ENCODE assay signal across 11 cellular contexts in the genomic region with DNA sequence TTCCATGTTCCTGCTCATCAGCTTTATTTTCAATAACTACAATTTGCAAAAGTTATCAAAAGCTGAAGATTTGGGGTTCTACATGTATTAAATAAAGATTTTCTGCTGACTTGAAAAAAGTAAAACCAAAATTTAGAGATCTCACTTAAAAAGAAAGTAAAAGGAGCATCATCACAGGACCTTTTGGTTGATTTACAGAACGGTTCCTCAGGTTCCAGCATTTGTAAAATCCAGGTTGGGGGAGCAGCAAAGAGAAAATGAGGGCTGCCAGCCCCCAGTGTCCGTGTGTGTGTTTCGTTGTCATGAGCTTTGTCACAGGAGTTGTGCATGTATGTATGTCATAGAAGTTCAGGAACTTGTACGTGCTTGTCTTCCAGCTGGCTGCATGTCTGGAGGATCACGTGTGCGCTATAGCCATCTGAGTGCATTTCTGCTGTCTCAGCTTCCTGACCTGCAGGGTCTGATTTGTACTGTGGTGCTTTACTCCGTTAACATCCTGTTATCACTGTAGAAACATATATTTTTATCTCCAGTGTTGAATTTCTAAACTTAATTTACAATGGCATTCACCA. TPM values are rescaled to one million over a fixed set of nuclear protein-coding genes. Genes with fewer than 3 reads are reported as not detected.
DNase-seq lines count a peak whose midpoint lies in the region; ATAC-seq, FAIRE-seq and TF ChIP-seq lines count a peak whose summit lies in the region.
"Had no signal": no experiment of that assay in that cellular context is flagged by ENCODE, and none has a peak within 500 bp of the region (broad histone marks: within the 10 kb centered on the region; RNA-seq: fewer than 3 reads in every experiment).

No MANE protein-coding gene starts in this region.

- no peaks in the 10 kb centered on the region for H3K36me3 Mint-ChIP-seq in activated T-helper 17 cell treated with anti-CD3 and anti-CD28 coated beads, Interleukin-2, amount 50 U/mL, for 72 hours (ENCODE audit: low read depth)

- H3K27me3 Mint-ChIP-seq in activated T-helper 17 cell treated with anti-CD3 and anti-CD28 coated beads, Interleukin-2, amount 50 U/mL, for 72 hours, result peaks cover 11% of the 10 kb centered on the region

- peak overlapping the region; percentile 36 for H3K27ac Mint-ChIP-seq in activated T-helper 17 cell treated with anti-CD3 and anti-CD28 coated beads, Interleukin-2, amount 50 U/mL, for 72 hours

- in situ Hi-C loops in GM18951 (cut with MboI; ENCODE audit: low sequenced_read_pairs, unreplicated experiment), result no loop called here

- H3K9me3 Mint-ChIP-seq in activated T-helper 17 cell treated with anti-CD3 and anti-CD28 coated beads, Interleukin-2, amount 50 U/mL, for 72 hours, result no peaks in the 10 kb centered on the region

- TF ChIP-seq POLR2A in GM18951 (IDR thresholded peaks at IDR 0.05; ENCODE audit: extremely low read depth, insufficient read depth, insufficient read length), result peak; percentile 44

- peak; percentile 94 for FAIRE-seq in islet of Langerhans (lab: Jason Lieb, UNC)
- FAIRE-seq: TTC549 had no signal

- no peaks in the 10 kb centered on the region for H3K4me1 Mint-ChIP-seq in activated T-helper 17 cell treated with anti-CD3 and anti-CD28 coated beads, Interleukin-2, amount 50 U/mL, for 72 hours

- DNase-seq in CD1c-positive myeloid dendritic cell (ENCODE audit: extremely low spot score), result peak; percentile 17
- DNase-seq in islet precursor cell, result no peak
- DNase-seq in midbrain (lab: John Stamatoyannopoulos, UW), result no peak
- DNase-seq: left cardiac atrium, NCI-H2081 had no signal

- H3K4me3 Mint-ChIP-seq in activated T-helper 17 cell treated with anti-CD3 and anti-CD28 coated beads, Interleukin-2, amount 50 U/mL, for 72 hours, result peak overlapping the region; percentile 68

- ATAC-seq in activated T-helper 17 cell treated with anti-CD3 and anti-CD28 coated beads, Interleukin-2, amount 50 U/mL, for 72 hours (replicated peaks), result peak; percentile 83
- ATAC-seq in GM18873 (IDR thresholded peaks at IDR 0.05; ENCODE audit: low FRiP score, unreplicated experiment) (no peak), GM21381 (IDR thresholded peaks at IDR 0.05; ENCODE audit: unreplicated experiment) (no peak)

RNA-seq across cellular contexts. Expression of a gene that starts 15.8 kb away (rescaled TPM):
- not detected for total RNA-seq in activated T-helper 17 cell treated with anti-CD3 and anti-CD28 coated beads, Interleukin-2, amount 50 U/mL, for 72 hours

RNA-seq across cellular contexts. Expression of a gene that starts 20.4 kb away (rescaled TPM):
- under 1 TPM in 1 of 2 donors, not detected in 1; 0.13 TPM for total RNA-seq in activated T-helper 17 cell treated with anti-CD3 and anti-CD28 coated beads, Interleukin-2, amount 50 U/mL, for 72 hours

RNA-seq across cellular contexts. Expression of a gene that starts 47.5 kb away (rescaled TPM):
- total RNA-seq in activated T-helper 17 cell treated with anti-CD3 and anti-CD28 coated beads, Interleukin-2, amount 50 U/mL, for 72 hours, result not detected
- total RNA-seq: left cardiac atrium had no signal
